12 cellular contexts compared by ENCODE assay signal in genomic region chr7:120981888-120982615, GRCh38. TPM values are rescaled to one million over a fixed set of nuclear protein-coding genes. Genes with fewer than 3 reads are reported as not detected.
DNase-seq lines count a peak whose midpoint lies in the region; ATAC-seq and TF ChIP-seq lines count a peak whose summit lies in the region.
"Had no signal": no experiment of that assay in that cellular context is flagged by ENCODE, and none has a peak within 500 bp of the region (broad histone marks: within the 10 kb centered on the region; RNA-seq: fewer than 3 reads in every experiment).

No MANE protein-coding gene starts in this region.

- intact Hi-C loops in stomach (cut with DNase I; ENCODE audit: low total_unique reads): loop anchor here (10.0 kb wide), 1 partner anchor 133 kb away; no protein-coding TSS in a partner anchor
- intact Hi-C loops in vagina (cut with DNase I): no loop called here

- H3K9ac ChIP-seq in adipocyte (ENCODE audit: low read length) (no peak overlapping the region), mesendoderm (ENCODE audit: low read length) (no peak overlapping the region)

- TF ChIP-seq POLR2A in stomach (IDR thresholded peaks at IDR 0.05): no peak
- TF ChIP-seq POLR2A in vagina (IDR thresholded peaks at IDR 0.05): no peak

- H3K36me3 ChIP-seq in adipocyte (ENCODE audit: control insufficient read depth, insufficient read depth, low read length, severe bottlenecking) (peaks cover under 1% of the 10 kb centered on the region), mesendoderm (ENCODE audit: control insufficient read depth, insufficient read depth, low read length) (no peaks in the 10 kb centered on the region), stomach (peaks cover 0 to 4% (median 1%) of the 10 kb centered on the region in 4 donors), vagina (no peaks in the 10 kb centered on the region)

- no peak overlapping the region for H3K56ac ChIP-seq in mesendoderm (ENCODE audit: low read length)

- no peak overlapping the region for H2BK15ac ChIP-seq in mesendoderm (replicated peaks; ENCODE audit: low read depth)

- H2BK120ac ChIP-seq in mesendoderm (ENCODE audit: low read depth, low read length): no peak overlapping the region

- H2BK5ac ChIP-seq in mesendoderm (ENCODE audit: low read length): no peak overlapping the region

- H3K18ac ChIP-seq in mesendoderm (ENCODE audit: low read length): no peak overlapping the region

- no peak overlapping the region for H2AK5ac ChIP-seq in mesendoderm (ENCODE audit: low read length)

- H3K4me3 ChIP-seq in adipocyte (ENCODE audit: low read length) (no peak overlapping the region), mesendoderm (ENCODE audit: low read length) (no peak overlapping the region), stomach (no peak overlapping the region), vagina (no peak overlapping the region)

- ATAC-seq in GM18520 (IDR thresholded peaks at IDR 0.05; ENCODE audit: unreplicated experiment) (peak; percentile 72), HG02610 (IDR thresholded peaks at IDR 0.05; ENCODE audit: unreplicated experiment) (peak; percentile 62)
- ATAC-seq: T-cell had no signal

- H3K27me3 ChIP-seq in adipocyte (replicated peaks; ENCODE audit: control insufficient read depth, insufficient read depth, low read length) (no peaks in the 10 kb centered on the region), mesendoderm (ENCODE audit: insufficient read depth, low read length, poor library complexity) (no peaks in the 10 kb centered on the region), stomach (no peaks in the 10 kb centered on the region), vagina (no peaks in the 10 kb centered on the region)

- H3K9me3 ChIP-seq in adipocyte (ENCODE audit: control insufficient read depth, low read length): no peaks in the 10 kb centered on the region
- no peaks in the 10 kb centered on the region for H3K9me3 ChIP-seq in stomach
- H3K9me3 ChIP-seq in vagina: no peaks in the 10 kb centered on the region

- no peak overlapping the region for H4K8ac ChIP-seq in mesendoderm (ENCODE audit: low read depth, low read length)

- TF ChIP-seq EP300 in stomach (IDR thresholded peaks at IDR 0.05): no peak

- peaks cover 20% of the 10 kb centered on the region for H3K4me1 ChIP-seq in adipocyte (ENCODE audit: control insufficient read depth, insufficient read depth, low read length)
- no peaks in the 10 kb centered on the region for H3K4me1 ChIP-seq in mesendoderm (ENCODE audit: control insufficient read depth, low read depth, low read length)
- no peaks in the 10 kb centered on the region for H3K4me1 ChIP-seq in stomach
- no peaks in the 10 kb centered on the region for H3K4me1 ChIP-seq in vagina

- no peak for TF ChIP-seq CTCF in stomach (IDR thresholded peaks at IDR 0.05)
- no peak for TF ChIP-seq CTCF in vagina (IDR thresholded peaks at IDR 0.05)

- H3K79me2 ChIP-seq in mesendoderm (ENCODE audit: control insufficient read depth, insufficient read depth, low read length): no peaks in the 10 kb centered on the region

- peak; percentile 57 for DNase-seq in adipocyte (ENCODE audit: low read depth)
- peak; percentile 25 for DNase-seq in mesendoderm
- DNase-seq in DMS 273 (lab: John Stamatoyannopoulos, UW; ENCODE audit: unreplicated experiment): no peak
- DNase-seq in stomach: no peak
- no peak for DNase-seq in vagina (ENCODE audit: extremely low spot score in 2 of 2)
- DNase-seq in anterior cingulate cortex (lab: John Stamatoyannopoulos, UW): no peak
- DNase-seq: activated T-cell treated with anti-CD3 and anti-CD28 coated beads, Interleukin-2, amount 50 U/mL, for 24 hours; dermis blood vessel endothelial cell; NCI-H82; T-cell had no signal

- no peak overlapping the region for H3K23ac ChIP-seq in mesendoderm (ENCODE audit: low read length)

- no peaks in the 10 kb centered on the region for H3K79me1 ChIP-seq in mesendoderm (ENCODE audit: low read length)

- no peak overlapping the region for H3K4ac ChIP-seq in mesendoderm (ENCODE audit: low read depth, low read length)

- WGBS in mesendoderm (ENCODE audit: extremely low coverage, insufficient coverage, low lambda C conversion rate): no CpG with 5 or more reads among the region's 4 CpGs
- 66 to 84% (median 76%) methylated on average over 4 of the region's 4 CpGs for WGBS in stomach, 5 donors

- H4K5ac ChIP-seq in mesendoderm (ENCODE audit: low read length): no peak overlapping the region

- H3K27ac ChIP-seq in mesendoderm (ENCODE audit: low read depth, low read length) (no peak overlapping the region), stomach (no peak overlapping the region), vagina (no peak overlapping the region)

- H3K4me2 ChIP-seq in mesendoderm (ENCODE audit: low read length): no peak overlapping the region

RNA-seq across cellular contexts. Expression of gene CPED1, which starts 6.5 kb away (rescaled TPM):
- polyA plus RNA-seq in mesendoderm (2013, experiment 1 of 2): 0.11 TPM
- 0.17 TPM for polyA plus RNA-seq in mesendoderm (2013, experiment 2 of 2)
- total RNA-seq in stomach: 10 to 100 TPM in 4 of 5 donors, 1 to 10 TPM in 1; 8.4 to 58.7 (median 44.9) TPM
- 1 to 10 TPM; 3.0 to 3.7 (median 3.2) TPM for polyA plus RNA-seq in stomach
- 27.3 TPM for total RNA-seq in vagina

RNA-seq across cellular contexts. Expression of gene ING3, which starts 31.5 kb away (rescaled TPM):
- polyA plus RNA-seq in mesendoderm (2013, experiment 1 of 2): 28.5 TPM
- polyA plus RNA-seq in mesendoderm (2013, experiment 2 of 2): 29.5 TPM
- 10 to 100 TPM in 4 of 5 donors, 1 to 10 TPM in 1; 8.4 to 37.1 (median 26.3) TPM for total RNA-seq in stomach
- 10 to 100 TPM in 2 of 3 donors, 1 to 10 TPM in 1; 6.3 to 17.1 (median 10.0) TPM for polyA plus RNA-seq in stomach
- total RNA-seq in vagina: 14.0 TPM

Comparison
In these comparisons a context has a peak if more than half of its experiments do, and no peak if none do; other contexts are left out.
1. DNase-seq: peak in adipocyte (single experiment) and mesendoderm (single experiment); none in DMS 273 (single experiment), stomach (single experiment), vagina (0 of 2) and anterior cingulate cortex (0 of 58).